7 cellular contexts compared by ENCODE assay signal in the genomic region with DNA sequence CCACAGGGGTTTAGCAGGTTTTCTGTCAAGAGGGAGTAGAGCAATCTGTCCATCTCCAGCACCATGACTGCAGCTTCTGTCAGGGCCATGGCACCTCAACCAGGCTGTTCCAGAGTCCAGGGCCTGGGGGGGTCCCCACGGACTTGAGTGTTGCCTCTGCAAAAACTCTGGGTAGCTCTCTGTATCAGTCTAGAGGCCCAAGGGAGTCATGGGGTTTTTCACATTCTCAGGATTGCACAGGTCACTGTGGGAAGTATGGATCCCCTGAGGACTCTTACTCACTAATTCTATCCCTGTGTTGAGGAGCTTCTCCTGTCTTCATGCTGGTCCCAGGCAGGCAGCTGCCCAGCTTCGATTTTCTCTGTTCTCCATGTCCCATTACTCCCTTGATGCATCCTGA.
"Had no signal": no experiment of that assay in that cellular context is flagged by ENCODE, and none has a peak within 500 bp of the region (broad histone marks: within the 10 kb centered on the region; RNA-seq: fewer than 3 reads in every experiment).

No MANE protein-coding gene starts in this region.

- DNase-seq: GM23248, GOT3, H7, HCEC 1CT, IMR-90, KG1 had no signal

- H2AFZ ChIP-seq: GM23248 had no signal

- H3K4me3 ChIP-seq: GM23248, K562 had no signal

- ATAC-seq: K562 had no signal

- H3K27ac ChIP-seq: GM23248 had no signal

- H3K9ac ChIP-seq: GM23248 had no signal
